Comparison of ENCODE assay signal across 18 cellular contexts in the genomic region with DNA sequence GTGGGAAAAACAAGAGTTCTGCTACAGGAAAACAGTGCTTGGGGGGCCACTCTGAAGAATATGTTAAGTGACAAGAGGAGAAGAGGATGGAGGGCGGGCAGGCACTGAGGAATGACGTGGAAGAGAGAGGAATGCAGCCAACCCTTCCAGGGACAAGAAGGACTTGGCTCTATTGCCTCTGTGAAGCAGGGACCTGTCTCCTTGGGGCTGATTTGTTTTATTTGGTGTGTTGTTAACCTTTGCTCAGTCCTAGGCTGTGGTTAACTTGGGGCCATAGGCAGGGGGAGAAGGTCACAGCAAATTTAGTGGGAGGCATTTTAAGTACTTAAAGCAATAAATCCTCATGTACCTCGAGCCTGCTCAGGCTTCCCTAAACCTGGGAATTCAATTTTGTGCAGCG. TPM values are rescaled to one million over a fixed set of nuclear protein-coding genes. Genes with fewer than 3 reads are reported as not detected.
"Had no signal": no experiment of that assay in that cellular context is flagged by ENCODE, and none has a peak within 500 bp of the region (broad histone marks: within the 10 kb centered on the region; RNA-seq: fewer than 3 reads in every experiment).

No MANE protein-coding gene starts in this region.

- DNase-seq: activated CD4-positive, alpha-beta T cell treated with anti-CD3 and anti-CD28 coated beads, Interleukin-2, amount 50 U/mL, for 48 hours; activated naive CD4-positive, alpha-beta T cell treated with Interleukin-2 at 50 U/mL for 16 hours; aorta; effector memory CD8-positive, alpha-beta T cell; head of caudate nucleus; naive B cell; small intestine; stimulated activated CD4-positive, alpha-beta T cell treated with anti-CD3 and anti-CD28 coated beads, Interleukin-4, amount 100 ng/mL, for 24 hours; stimulated activated naive CD4-positive, alpha-beta T cell; uterus had no signal

- H3K36me3 ChIP-seq: neutrophil, tibial nerve, uterus had no signal

- H3K4me1 ChIP-seq: parathyroid adenoma, tibial nerve, uterus had no signal

- H3K9me3 ChIP-seq: neutrophil, tibial nerve, uterus had no signal

- H3K4me3 ChIP-seq: lung, tibial nerve, uterus had no signal

- H3K27ac ChIP-seq: epithelial cell of prostate, neutrophil, parathyroid adenoma, tibial nerve, uterus, VCaP had no signal

- ATAC-seq: activated T-helper 17 cell treated with anti-CD3 and anti-CD28 coated beads, Interleukin-2, amount 50 U/mL, for 72 hours; effector memory CD8-positive, alpha-beta T cell had no signal

- H3K27me3 ChIP-seq: neutrophil, tibial nerve, uterus had no signal

RNA-seq across cellular contexts. Expression of gene KIF4B, which starts 39.9 kb away (rescaled TPM):
- total RNA-seq: kidney epithelial cell, lung, tibial nerve had no signal
- polyA plus RNA-seq: aorta, small intestine had no signal
